14 cellular contexts compared by ENCODE assay signal in genomic region chr20:53728359-53728758, GRCh38.
"Had no signal": no experiment of that assay in that cellular context is flagged by ENCODE, and none has a peak within 500 bp of the region (broad histone marks: within the 10 kb centered on the region; RNA-seq: fewer than 3 reads in every experiment).

No MANE protein-coding gene starts in this region.

- H3K4me1 ChIP-seq: gastrocnemius medialis, heart right ventricle, pancreas, transverse colon had no signal

- H3K4me1 Mint-ChIP-seq: endodermal cell had no signal

- H3K4me3 ChIP-seq: gastrocnemius medialis, heart right ventricle, pancreas, transverse colon had no signal

- H3K27ac ChIP-seq: gastrocnemius medialis, heart right ventricle, pancreas, transverse colon had no signal

- DNase-seq: activated CD4-positive, alpha-beta T cell treated with anti-CD3 and anti-CD28 coated beads, Interleukin-2, amount 50 U/mL, for 4 hours; activated gamma-delta T cell; aorta; endodermal cell; gastrocnemius medialis; heart right ventricle; pancreas; stimulated activated CD4-positive, alpha-beta T cell treated with anti-CD3 and anti-CD28 coated beads, Interleukin-12 subunit alpha, Interleukin-12 subunit beta, amount 100 ng/mL, for 4 hours; stimulated activated CD4-positive, alpha-beta T cell treated with anti-CD3 and anti-CD28 coated beads, Interleukin-2, amount 100 ng/mL, for 24 hours; SW 1271; T-helper 9 cell; transverse colon had no signal

- H3K27ac Mint-ChIP-seq: activated naive CD8-positive, alpha-beta T cell; endodermal cell had no signal

- H3K27me3 Mint-ChIP-seq: activated naive CD8-positive, alpha-beta T cell had no signal

- H3K36me3 Mint-ChIP-seq: activated naive CD8-positive, alpha-beta T cell had no signal

- H3K4me3 Mint-ChIP-seq: activated naive CD8-positive, alpha-beta T cell; endodermal cell had no signal

- H3K27me3 ChIP-seq: gastrocnemius medialis, heart right ventricle, pancreas, transverse colon had no signal

- H3K36me3 ChIP-seq: gastrocnemius medialis, heart right ventricle, pancreas, transverse colon had no signal

- H3K9me3 Mint-ChIP-seq: endodermal cell had no signal

- ATAC-seq: activated CD4-positive, CD25-positive, alpha-beta regulatory T cell treated with anti-CD3 and anti-CD28 coated beads, Interleukin-2, amount 50 U/mL, for 24 hours; gastrocnemius medialis; heart right ventricle; pancreas had no signal

- H3K9me3 ChIP-seq: gastrocnemius medialis, heart right ventricle, pancreas, transverse colon had no signal
